ENCODE assay signal across 11 cellular contexts in genomic region chr11:117185739-117186430, GRCh38. TPM values are rescaled to one million over a fixed set of nuclear protein-coding genes. Genes with fewer than 3 reads are reported as not detected.
A peak's percentile ranks its signal among the peaks of the same experiment; 100 is the strongest.
DNase-seq lines count a peak whose midpoint lies in the region; ATAC-seq and TF ChIP-seq lines count a peak whose summit lies in the region.
"Had no signal": no experiment of that assay in that cellular context is flagged by ENCODE, and none has a peak within 500 bp of the region (broad histone marks: within the 10 kb centered on the region; RNA-seq: fewer than 3 reads in every experiment).

No MANE protein-coding gene starts in this region.

- H3K27me3 Mint-ChIP-seq in CD14-positive monocyte (ENCODE audit: low read depth in 3 of 3) (peaks cover 0 to 5% (median 2%) of the 10 kb centered on the region in 3 donors), T-helper 17 cell (no peaks in the 10 kb centered on the region), HFFc6 (ENCODE audit: insufficient read depth) (no peaks in the 10 kb centered on the region; the same call in none of the 2 replicates)
- H3K27me3 Mint-ChIP-seq: CD8-positive, alpha-beta memory T cell had no signal

- DNase-seq in CD14-positive monocyte (ENCODE audit: low spot score) (peak; percentile 61), T-helper 17 cell (no peak), HFFc6 (no peak), NCI-H1092 treated with DMSO at 0.1 percent for 48 hours (lab: John Stamatoyannopoulos, UW) (no peak), OCI-M1 (lab: John Stamatoyannopoulos, UW) (no peak)
- DNase-seq in activated naive CD4-positive, alpha-beta T cell treated with anti-CD3 and anti-CD28 coated beads, Interleukin-2, amount 50 U/mL, for 16 hours: no peak

- peak; percentile 47 for ATAC-seq in GM18511 (IDR thresholded peaks at IDR 0.05; ENCODE audit: unreplicated experiment)
- peak; percentile 17 for ATAC-seq in T-helper 17 cell

- peak overlapping the region; percentile 64 to 72 for H3K27ac ChIP-seq in mucosa of rectum (ENCODE audit: low read depth in 2 of 2, low read length in 2 of 2)
- H3K27ac ChIP-seq: thyroid gland had no signal

- intact Hi-C loops in CD14-positive monocyte (cut with micrococcal nuclease): no loop called here

- H3K36me3 ChIP-seq in mucosa of rectum (ENCODE audit: control insufficient read depth in 2 of 2, insufficient read depth in 2 of 2, low read length in 2 of 2): peaks cover 49 to 59% of the 10 kb centered on the region in 2 donors

- no peak overlapping the region for H3K4me3 ChIP-seq in mucosa of rectum (ENCODE audit: low read length in 2 of 2)
- H3K4me3 ChIP-seq: thyroid gland had no signal

- TF ChIP-seq CTCF in CD14-positive monocyte (IDR thresholded peaks at IDR 0.05): no peak
- no peak for TF ChIP-seq CTCF in HFFc6 (IDR thresholded peaks at IDR 0.05)

- H3K9me3 Mint-ChIP-seq in CD14-positive monocyte (no peaks in the 10 kb centered on the region), HFFc6 (no peaks in the 10 kb centered on the region)
- H3K9me3 Mint-ChIP-seq: activated T-helper 1 cell treated with anti-CD3 and anti-CD28 coated beads, Interleukin-12 subunit alpha, Interleukin-12 subunit beta, Interleukin-2, Interleukin-4 antibody, amounts not matched to agents 30 ng/mL and 10 ng/mL and 1 ng/mL, durations not matched to agents 14 hours and 24 hours and 36 hours; CD8-positive, alpha-beta memory T cell had no signal

- H3K27ac Mint-ChIP-seq in CD14-positive monocyte: peak overlapping the region in 6 of 7 donors; percentile 86 to 98 (median 94)
- H3K27ac Mint-ChIP-seq in T-helper 17 cell: peak overlapping the region; percentile 78
- H3K27ac Mint-ChIP-seq in HFFc6: no peak overlapping the region
- H3K27ac Mint-ChIP-seq: activated T-helper 1 cell treated with anti-CD3 and anti-CD28 coated beads, Interleukin-12 subunit alpha, Interleukin-12 subunit beta, Interleukin-2, Interleukin-4 antibody, amounts not matched to agents 30 ng/mL and 10 ng/mL and 1 ng/mL, durations not matched to agents 14 hours and 24 hours and 36 hours had no signal

- no peak overlapping the region for H3K9ac ChIP-seq in mucosa of rectum (ENCODE audit: low read depth in 1 of 2, low read length in 2 of 2)

- peaks cover 23 to 33% of the 10 kb centered on the region in 2 donors for H3K4me1 ChIP-seq in mucosa of rectum (ENCODE audit: control insufficient read depth in 2 of 2, insufficient read depth in 2 of 2, low read length in 2 of 2)

- H3K36me3 Mint-ChIP-seq in CD14-positive monocyte: peaks cover 64 to 90% of the 10 kb centered on the region in 2 donors
- H3K36me3 Mint-ChIP-seq in T-helper 17 cell (ENCODE audit: low read depth): no peaks in the 10 kb centered on the region
- peaks cover 5% of the 10 kb centered on the region; the same call in 1 of the 2 replicates for H3K36me3 Mint-ChIP-seq in HFFc6 (ENCODE audit: low read depth)

- H3K9me3 ChIP-seq in T-helper 17 cell (ENCODE audit: control insufficient read depth, low read length, poor library complexity, severe bottlenecking) (no peaks in the 10 kb centered on the region), mucosa of rectum (ENCODE audit: control insufficient read depth in 2 of 2, low read length in 2 of 2) (no peaks in the 10 kb centered on the region)
- H3K9me3 ChIP-seq: thyroid gland had no signal

- H3K4me1 Mint-ChIP-seq in CD14-positive monocyte (peaks cover 64% of the 10 kb centered on the region), T-helper 17 cell (peaks cover 9% of the 10 kb centered on the region), HFFc6 (ENCODE audit: low read depth) (peaks cover 5% of the 10 kb centered on the region)

- H3K4me3 Mint-ChIP-seq in CD14-positive monocyte: peak overlapping the region; percentile 61 to 76
- peak overlapping the region; percentile 47 for H3K4me3 Mint-ChIP-seq in T-helper 17 cell
- H3K4me3 Mint-ChIP-seq in HFFc6: no peak overlapping the region
- H3K4me3 Mint-ChIP-seq: activated T-helper 1 cell treated with anti-CD3 and anti-CD28 coated beads, Interleukin-12 subunit alpha, Interleukin-12 subunit beta, Interleukin-2, Interleukin-4 antibody, amounts not matched to agents 30 ng/mL and 10 ng/mL and 1 ng/mL, durations not matched to agents 14 hours and 24 hours and 36 hours; CD8-positive, alpha-beta memory T cell had no signal

- H3K27me3 ChIP-seq in mucosa of rectum (ENCODE audit: control insufficient read depth in 2 of 2, insufficient read depth in 2 of 2, low read length in 2 of 2): no peaks in the 10 kb centered on the region
- H3K27me3 ChIP-seq: thyroid gland had no signal

RNA-seq across cellular contexts. Expression of gene SIDT2, which starts 7.3 kb away (rescaled TPM):
- 10 to 100 TPM; 21.8 to 41.8 TPM for polyA plus RNA-seq in CD14-positive monocyte
- 100 to 1,000 TPM; 106 to 118 TPM for total RNA-seq in T-helper 17 cell
- total RNA-seq in HFFc6 (2021; fragmentation: NEBNext Ultra II Directional; extraction: Animal tissue kit (Norgen Biotek cat#: 25700)): 10 to 100 TPM; 33.9 to 53.9 (median 37.7) TPM

RNA-seq across cellular contexts. Expression of gene TAGLN, which starts 13.3 kb away (rescaled TPM):
- 1 to 10 TPM; 3.6 to 4.0 TPM for polyA plus RNA-seq in CD14-positive monocyte
- 1 to 10 TPM; 8.7 to 9.6 TPM for total RNA-seq in T-helper 17 cell
- total RNA-seq in HFFc6 (2021; fragmentation: NEBNext Ultra II Directional; extraction: Animal tissue kit (Norgen Biotek cat#: 25700)): 1,000 to 10,000 TPM; 1,668 to 2,517 (median 1,780) TPM

RNA-seq across cellular contexts. Expression of gene PAFAH1B2, which starts 41.8 kb away (rescaled TPM):
- 10 to 100 TPM; 23.7 to 25.1 TPM for polyA plus RNA-seq in CD14-positive monocyte
- total RNA-seq in T-helper 17 cell: 10 to 100 TPM; 31.1 to 43.4 TPM
- 100 to 1,000 TPM; 113 to 130 (median 122) TPM for total RNA-seq in HFFc6 (2021; fragmentation: NEBNext Ultra II Directional; extraction: Animal tissue kit (Norgen Biotek cat#: 25700))

RNA-seq across cellular contexts. Expression of gene PCSK7, which starts 46.0 kb away (rescaled TPM):
- polyA plus RNA-seq in CD14-positive monocyte: 1 to 10 TPM; 6.1 to 9.5 TPM
- total RNA-seq in T-helper 17 cell: 100 to 1,000 TPM; 312 to 355 TPM
- total RNA-seq in HFFc6 (2021; fragmentation: NEBNext Ultra II Directional; extraction: Animal tissue kit (Norgen Biotek cat#: 25700)): 10 to 100 TPM; 64.1 to 73.6 (median 68.0) TPM

RNA-seq across cellular contexts. Expression of gene RNF214, which starts 46.6 kb away (rescaled TPM):
- 1 to 10 TPM; 6.4 to 7.8 TPM for polyA plus RNA-seq in CD14-positive monocyte
- 10 to 100 TPM; 20.1 to 24.4 TPM for total RNA-seq in T-helper 17 cell
- 10 to 100 TPM; 17.7 to 25.6 (median 22.1) TPM for total RNA-seq in HFFc6 (2021; fragmentation: NEBNext Ultra II Directional; extraction: Animal tissue kit (Norgen Biotek cat#: 25700))

Comparison
In these comparisons a context has a peak if more than half of its experiments do, and no peak if none do; other contexts are left out.
1. RNA of gene TAGLN, which starts 13.3 kb away (total RNA-seq): 1,668 to 2,517 TPM in HFFc6; 8.7 to 9.6 TPM in T-helper 17 cell; every median in the first group is over 100 times any median in the second.